ENCODE assay signal across 11 cellular contexts in genomic region chr14:37591941-37592287, GRCh38. TPM values are rescaled to one million over a fixed set of nuclear protein-coding genes. Genes with fewer than 3 reads are reported as not detected.
DNase-seq lines count a peak whose midpoint lies in the region; ATAC-seq and TF ChIP-seq lines count a peak whose summit lies in the region.
"Had no signal": no experiment of that assay in that cellular context is flagged by ENCODE, and none has a peak within 500 bp of the region (broad histone marks: within the 10 kb centered on the region; RNA-seq: fewer than 3 reads in every experiment).

No MANE protein-coding gene starts in this region.

- peaks cover 100% of the 10 kb centered on the region for H3K27me3 ChIP-seq in HUES6 (ENCODE audit: control insufficient read depth, insufficient read depth, low read length)
- H3K27me3 ChIP-seq in endodermal cell (ENCODE audit: control insufficient read depth, insufficient read depth, low read length, poor library complexity, severe bottlenecking), result peaks cover 78% of the 10 kb centered on the region
- H3K27me3 ChIP-seq in heart right ventricle, result peaks cover 30 to 99% (median 98%) of the 10 kb centered on the region in 7 donors
- no peaks in the 10 kb centered on the region for H3K27me3 ChIP-seq in HAP-1 (ENCODE audit: low read depth)

- no peak overlapping the region for H3K9ac ChIP-seq in HUES6 (ENCODE audit: low read length)
- no peak overlapping the region for H3K9ac ChIP-seq in endodermal cell (ENCODE audit: extremely low read depth, low read length, poor library complexity, severe bottlenecking)

- no peaks in the 10 kb centered on the region for H3K9me3 ChIP-seq in HUES6 (ENCODE audit: control insufficient read depth, insufficient read depth, low read depth, low read length)
- no peaks in the 10 kb centered on the region for H3K9me3 ChIP-seq in endodermal cell (ENCODE audit: control insufficient read depth, low read length)
- H3K9me3 ChIP-seq in heart right ventricle, result no peaks in the 10 kb centered on the region
- no peaks in the 10 kb centered on the region for H3K9me3 ChIP-seq in HAP-1

- DNase-seq in endodermal cell (no peak), heart right ventricle (no peak), HAP-1 (ENCODE audit: low spot score in 2 of 2) (no peak)
- DNase-seq: activated CD8-positive, alpha-beta memory T cell treated with anti-CD3 and anti-CD28 coated beads for 24 hours; adrenal gland; CD4-positive, alpha-beta memory T cell had no signal

- H3K27ac ChIP-seq in C4-2B, result peak overlapping the region; percentile 93
- H3K27ac ChIP-seq in HUES6 (ENCODE audit: low read depth, low read length), result no peak overlapping the region
- no peak overlapping the region for H3K27ac ChIP-seq in endodermal cell (ENCODE audit: low read depth, low read length)
- H3K27ac ChIP-seq in heart right ventricle, result no peak overlapping the region
- H3K27ac ChIP-seq: adrenal gland had no signal

- H3K4me1 ChIP-seq in HUES6 (ENCODE audit: control insufficient read depth, insufficient read depth, low read length), result peaks cover 23% of the 10 kb centered on the region
- peaks cover 2% of the 10 kb centered on the region for H3K4me1 ChIP-seq in endodermal cell (ENCODE audit: control insufficient read depth, insufficient read depth, low read length)
- peaks cover 3 to 42% (median 27%) of the 10 kb centered on the region in 9 donors for H3K4me1 ChIP-seq in heart right ventricle
- peaks cover 27% of the 10 kb centered on the region for H3K4me1 ChIP-seq in HAP-1

- peaks cover 44% of the 10 kb centered on the region for H3K4me1 Mint-ChIP-seq in endodermal cell
- peaks cover 36% of the 10 kb centered on the region for H3K4me1 Mint-ChIP-seq in nephron

- no peaks in the 10 kb centered on the region for H3K36me3 ChIP-seq in HUES6 (ENCODE audit: control insufficient read depth, insufficient read depth, low read length)
- no peaks in the 10 kb centered on the region for H3K36me3 ChIP-seq in endodermal cell (ENCODE audit: control insufficient read depth, insufficient read depth, low read length)
- H3K36me3 ChIP-seq in heart right ventricle, result no peaks in the 10 kb centered on the region
- peaks cover 22% of the 10 kb centered on the region for H3K36me3 ChIP-seq in HAP-1 (replicated peaks)
- H3K36me3 ChIP-seq: adrenal gland had no signal

- 24 to 27% methylated on average over 9 to 31 of the region's 31 CpGs for WGBS in endodermal cell (ENCODE audit: insufficient coverage in 1 of 2, insufficient read length in 1 of 2), 2 experiments
- WGBS in heart right ventricle, 2 donors, result 1 to 4% methylated on average over 31 of the region's 31 CpGs

- H3K9me3 Mint-ChIP-seq in endodermal cell (no peaks in the 10 kb centered on the region), nephron (peaks cover 3% of the 10 kb centered on the region)

- H3K27ac Mint-ChIP-seq in endodermal cell, result no peak overlapping the region
- no peak overlapping the region for H3K27ac Mint-ChIP-seq in nephron

- peak; percentile 34 for TF ChIP-seq CTCF in C4-2B (conservative IDR thresholded peaks at IDR 0.05)
- TF ChIP-seq CTCF in endodermal cell (conservative IDR thresholded peaks at IDR 0.05), result no peak
- TF ChIP-seq CTCF in nephron (IDR thresholded peaks at IDR 0.05; ENCODE audit: unreplicated experiment in 3 of 3), result no peak
- TF ChIP-seq CTCF in heart right ventricle (IDR thresholded peaks at IDR 0.05), result no peak

- peaks cover 19% of the 10 kb centered on the region for H3K36me3 Mint-ChIP-seq in endodermal cell (ENCODE audit: low read depth)
- no peaks in the 10 kb centered on the region for H3K36me3 Mint-ChIP-seq in nephron (ENCODE audit: low read depth)

- in situ Hi-C loops in HAP-1 (cut with MboI; ENCODE audit: low sequenced_read_pairs), result no loop called here

- intact Hi-C loops in heart right ventricle (cut with DNase I), result loop anchor here in 2 of 10 donors (5.0 to 10.0 kb wide), 2 partner anchors 337 to 345 kb away; no protein-coding TSS in a partner anchor

- peak overlapping the region; percentile 69 for H3K4me3 Mint-ChIP-seq in endodermal cell
- H3K4me3 Mint-ChIP-seq in nephron, result peak overlapping the region in 2 of 3 experiments; percentile 17 to 43

- H3K27me3 Mint-ChIP-seq in endodermal cell (ENCODE audit: insufficient read depth), result peaks cover 71% of the 10 kb centered on the region
- peaks cover 100% of the 10 kb centered on the region for H3K27me3 Mint-ChIP-seq in nephron (ENCODE audit: low read depth)

- H3K4me3 ChIP-seq in HUES6 (ENCODE audit: low read depth, low read length), result peak overlapping the region; percentile 40
- no peak overlapping the region for H3K4me3 ChIP-seq in endodermal cell (ENCODE audit: low read length)
- H3K4me3 ChIP-seq in heart right ventricle, result no peak overlapping the region
- no peak overlapping the region for H3K4me3 ChIP-seq in HAP-1
- H3K4me3 ChIP-seq: adrenal gland had no signal

- ATAC-seq in HG03521 (IDR thresholded peaks at IDR 0.05; ENCODE audit: unreplicated experiment), result no peak
- no peak for ATAC-seq in HG02759 (IDR thresholded peaks at IDR 0.05; ENCODE audit: unreplicated experiment)
- no peak for ATAC-seq in heart right ventricle

RNA-seq across cellular contexts. Expression of gene FOXA1, which starts 3.1 kb away (rescaled TPM):
- total RNA-seq in endodermal cell, result 10 to 100 TPM; 41.2 to 51.4 TPM
- polyA plus RNA-seq in endodermal cell (2013, experiment 1 of 2), result 4.0 TPM
- polyA plus RNA-seq in endodermal cell (2013, experiment 2 of 2), result 3.4 TPM
- not detected for total RNA-seq in heart right ventricle
- polyA plus RNA-seq in heart right ventricle, result not detected
- total RNA-seq: CD4-positive, alpha-beta memory T cell had no signal
- polyA plus RNA-seq: CD4-positive, alpha-beta memory T cell had no signal

RNA-seq across cellular contexts. Expression of gene TTC6, which starts 3.5 kb away (rescaled TPM):
- total RNA-seq in endodermal cell, result 10 to 100 TPM in 1 of 2 donors, 1 to 10 TPM in 1; 8.1 to 11.0 TPM
- 0.50 TPM for polyA plus RNA-seq in endodermal cell (2013, experiment 1 of 2)
- polyA plus RNA-seq in endodermal cell (2013, experiment 2 of 2), result 0.54 TPM
- total RNA-seq in heart right ventricle, result not detected
- not detected for polyA plus RNA-seq in heart right ventricle
- total RNA-seq: adrenal gland; CD4-positive, alpha-beta memory T cell had no signal
- polyA plus RNA-seq: adrenal gland; CD4-positive, alpha-beta memory T cell had no signal

Comparison
In these comparisons a context has a peak if more than half of its experiments do, and no peak if none do; other contexts are left out.
1. RNA of gene FOXA1, which starts 3.1 kb away (total RNA-seq): 41.2 to 51.4 TPM in endodermal cell; not detected in heart right ventricle; every median in the first group is over 10 times any median in the second.
2. RNA of gene TTC6, which starts 3.5 kb away (total RNA-seq): 8.1 to 11.0 TPM in endodermal cell; not detected in heart right ventricle; every median in the first group is over 4 times any median in the second.